ENCODE assay signal across 1 cellular context in genomic region chr16:88700636-88701482, GRCh38.
A peak's percentile ranks its signal among the peaks of the same experiment; 100 is the strongest.
TF ChIP-seq lines count a peak whose summit lies in the region.

No MANE protein-coding gene starts in this region.

TF ChIP-seq in K562, 482 proteins besides CTCF, POLR2A, EP300 and RAD21 (continued from another document and continues in another):
- TF ChIP-seq MYBL2 (IDR thresholded peaks at IDR 0.05; ENCODE audit: low read depth) = no peak
- TF ChIP-seq MYBL2 (CRISPR knock-in tag; IDR thresholded peaks at IDR 0.05; ENCODE audit: borderline replicate concordance) = no peak
- TF ChIP-seq HDAC2 (IDR thresholded peaks at IDR 0.05) = no peak
- TF ChIP-seq HNRNPL (IDR thresholded peaks at IDR 0.05; ENCODE audit: low read depth, low read length) = peak; percentile 15; the same call in 1 of the 2 replicates
- no peak for TF ChIP-seq THAP7 (CRISPR knock-in tag; IDR thresholded peaks at IDR 0.05)
- peak in 1 of 3 experiments; percentile 28 for TF ChIP-seq YY1 (IDR thresholded peaks at IDR 0.05; ENCODE audit: borderline replicate concordance in 1 of 3, control insufficient read depth in 1 of 3, extremely low read depth in 1 of 3, insufficient read depth in 3 of 3, insufficient read length in 1 of 3, insufficient replicate concordance in 2 of 3, low read depth in 1 of 3, low read length in 2 of 3)
- TF ChIP-seq RCOR1 (IDR thresholded peaks at IDR 0.05; ENCODE audit: borderline replicate concordance in 1 of 2, low read depth in 2 of 2, low read length in 2 of 2) = no peak
- no peak for TF ChIP-seq ZNF764 (CRISPR knock-in tag; IDR thresholded peaks at IDR 0.05; ENCODE audit: low read depth)
- TF ChIP-seq KDM1A (IDR thresholded peaks at IDR 0.05) = no peak
- peak; percentile 86 for TF ChIP-seq GABPB1 (CRISPR knock-in tag; IDR thresholded peaks at IDR 0.05)
- TF ChIP-seq POLR2G (IDR thresholded peaks at IDR 0.05; ENCODE audit: low read depth, low read length) = peak; percentile 56
- no peak for TF ChIP-seq RFX5 (IDR thresholded peaks at IDR 0.05; ENCODE audit: low read depth, low read length)
- TF ChIP-seq HOXB6 (CRISPR knock-in tag; IDR thresholded peaks at IDR 0.05; ENCODE audit: borderline replicate concordance) = no peak
- no peak for TF ChIP-seq SRF (CRISPR knock-in tag; IDR thresholded peaks at IDR 0.05)
- no peak for TF ChIP-seq ZNF717 (CRISPR knock-in tag; IDR thresholded peaks at IDR 0.05)
- TF ChIP-seq TCF3 (CRISPR knock-in tag; IDR thresholded peaks at IDR 0.05) = peak; percentile 26; the same call in 1 of the 2 replicates
- TF ChIP-seq ZNF24 (IDR thresholded peaks at IDR 0.05) = no peak
- no peak for TF ChIP-seq TAF7 (tag; IDR thresholded peaks at IDR 0.05)
- no peak for TF ChIP-seq PRDM10 (IDR thresholded peaks at IDR 0.05; ENCODE audit: partially characterized antibody)
- no peak for TF ChIP-seq SPI1 (IDR thresholded peaks at IDR 0.05; ENCODE audit: borderline replicate concordance, low read depth, low read length)
- 0 out of 4 replicates have a peak, but pooled peaks of 1 of the 2 experiments have one; percentile 28 for TF ChIP-seq HDAC1 (IDR thresholded peaks at IDR 0.05)
- no peak for TF ChIP-seq ELK1 (CRISPR knock-in tag; IDR thresholded peaks at IDR 0.05)
- no peak for TF ChIP-seq CHCHD3 (CRISPR knock-in tag; IDR thresholded peaks at IDR 0.05)
- no peak for TF ChIP-seq FOXA1 (IDR thresholded peaks at IDR 0.05; ENCODE audit: borderline replicate concordance)
- no peak for TF ChIP-seq NFE2L1 (tag; IDR thresholded peaks at IDR 0.05; ENCODE audit: borderline replicate concordance, low read depth)
- no peak for TF ChIP-seq SIN3A (IDR thresholded peaks at IDR 0.05; ENCODE audit: borderline replicate concordance in 2 of 2, control insufficient read depth in 1 of 2, low read depth in 2 of 2, low read length in 2 of 2)
- no peak for TF ChIP-seq NR0B1 (IDR thresholded peaks at IDR 0.05; ENCODE audit: partially characterized antibody)
- no peak for TF ChIP-seq ZBTB8A (IDR thresholded peaks at IDR 0.05; ENCODE audit: partially characterized antibody)
- TF ChIP-seq TCF7 (IDR thresholded peaks at IDR 0.05; ENCODE audit: borderline replicate concordance) = no peak
- no peak for TF ChIP-seq RNF219 (CRISPR knock-in tag; IDR thresholded peaks at IDR 0.05)
- no peak for TF ChIP-seq PYGO2 (tag; IDR thresholded peaks at IDR 0.05)
- TF ChIP-seq ZFPM2 (CRISPR knock-in tag; IDR thresholded peaks at IDR 0.05) = no peak
- no peak for TF ChIP-seq PATZ1 (CRISPR knock-in tag; IDR thresholded peaks at IDR 0.05; ENCODE audit: borderline replicate concordance)
- no peak for TF ChIP-seq ZNF347 (CRISPR knock-in tag; IDR thresholded peaks at IDR 0.05; ENCODE audit: low read depth)
- peak; percentile 62 for TF ChIP-seq ERF (CRISPR knock-in tag; IDR thresholded peaks at IDR 0.05)
- TF ChIP-seq ZNF398 (CRISPR knock-in tag; IDR thresholded peaks at IDR 0.05) = no peak
- no peak for TF ChIP-seq SNIP1 (IDR thresholded peaks at IDR 0.05; ENCODE audit: low read depth)
- TF ChIP-seq FOXO4 (CRISPR knock-in tag; IDR thresholded peaks at IDR 0.05) = no peak
- TF ChIP-seq CEBPZ (IDR thresholded peaks at IDR 0.05; ENCODE audit: borderline replicate concordance, low read depth, low read length) = no peak
- TF ChIP-seq NONO (IDR thresholded peaks at IDR 0.05; ENCODE audit: low read depth in 2 of 2, low read length in 1 of 2) = no peak
- TF ChIP-seq THAP12 (CRISPR knock-in tag; IDR thresholded peaks at IDR 0.05) = no peak
